Comparison of ENCODE assay signal across 11 cellular contexts in genomic region chr2:10449838-10450691, GRCh38. TPM values are rescaled to one million over a fixed set of nuclear protein-coding genes. Genes with fewer than 3 reads are reported as not detected.
DNase-seq lines count a peak whose midpoint lies in the region; ATAC-seq, FAIRE-seq and TF ChIP-seq lines count a peak whose summit lies in the region.
"Had no signal": no experiment of that assay in that cellular context is flagged by ENCODE, and none has a peak within 500 bp of the region (broad histone marks: within the 10 kb centered on the region; RNA-seq: fewer than 3 reads in every experiment).

No MANE protein-coding gene starts in this region.

- no peak for ATAC-seq in HG02938 (IDR thresholded peaks at IDR 0.05; ENCODE audit: unreplicated experiment)
- ATAC-seq in HG02884 (IDR thresholded peaks at IDR 0.05; ENCODE audit: unreplicated experiment): no peak

- H3K27me3 ChIP-seq in small intestine (ENCODE audit: control insufficient read depth in 2 of 2, insufficient read depth in 2 of 2, low read length in 2 of 2): no peaks in the 10 kb centered on the region

- peak overlapping the region; percentile 65 for H3K4me3 ChIP-seq in fibroblast of pulmonary artery (replicated peaks; ENCODE audit: low read depth, low read length)
- peak overlapping the region in 1 of 2 donors; percentile 61 for H3K4me3 ChIP-seq in small intestine (ENCODE audit: low read depth in 1 of 2, low read length in 2 of 2)

- H3K27ac Mint-ChIP-seq in T-helper 1 cell treated with Interleukin-12 subunit alpha and Interleukin-12 subunit beta and Interleukin-4 antibody, amounts not matched to agents 30 μg/mL and 1 μg/mL, for 36 hours: peak overlapping the region; percentile 95

- no peaks in the 10 kb centered on the region for H3K9me3 Mint-ChIP-seq in T-helper 1 cell treated with Interleukin-12 subunit alpha and Interleukin-12 subunit beta and Interleukin-4 antibody, amounts not matched to agents 30 μg/mL and 1 μg/mL, for 36 hours

- DNase-seq in T-helper 1 cell: no peak
- DNase-seq in SHP77 (lab: John Stamatoyannopoulos, UW): peak; percentile 66 to 83
- DNase-seq in fibroblast of pulmonary artery (ENCODE audit: low read depth): peak; percentile 33
- DNase-seq in small intestine: peak; percentile 96
- no peak for DNase-seq in caudate nucleus (lab: John Stamatoyannopoulos, UW)
- DNase-seq: NCI-H146 had no signal

- H3K27me3 Mint-ChIP-seq in T-helper 1 cell treated with Interleukin-12 subunit alpha and Interleukin-12 subunit beta and Interleukin-4 antibody, amounts not matched to agents 30 μg/mL and 1 μg/mL, for 36 hours (ENCODE audit: low read depth): no peaks in the 10 kb centered on the region

- H3K36me3 ChIP-seq in small intestine (ENCODE audit: control insufficient read depth in 2 of 2, insufficient read depth in 2 of 2, low read length in 2 of 2): no peaks in the 10 kb centered on the region

- peaks cover 3% of the 10 kb centered on the region in 2 donors for H3K4me1 ChIP-seq in small intestine (ENCODE audit: control insufficient read depth in 2 of 2, insufficient read depth in 1 of 2, low read depth in 1 of 2, low read length in 1 of 2)

- no peaks in the 10 kb centered on the region for H3K9me3 ChIP-seq in small intestine (ENCODE audit: control insufficient read depth, low read depth)

- no peak for FAIRE-seq in small intestine (lab: Jason Lieb, UNC)
- FAIRE-seq: A204.1, TTC549 had no signal

- H3K27ac ChIP-seq in small intestine (ENCODE audit: low read depth in 1 of 2, low read length in 1 of 2) (peak overlapping the region; percentile 63 to 94), caudate nucleus (ENCODE audit: low read depth, low read length) (no peak overlapping the region)

- no peak for TF ChIP-seq CTCF in fibroblast of pulmonary artery (IDR thresholded peaks at IDR 0.05; ENCODE audit: low read length, missing control alignments)

- H3K4me3 Mint-ChIP-seq in T-helper 1 cell treated with Interleukin-12 subunit alpha and Interleukin-12 subunit beta and Interleukin-4 antibody, amounts not matched to agents 30 μg/mL and 1 μg/mL, for 36 hours: peak overlapping the region; percentile 26

- WGBS in small intestine, 3 donors: 38 to 69% (median 54%) methylated on average over 22 of the region's 22 CpGs

- H3K36me3 Mint-ChIP-seq in T-helper 1 cell treated with Interleukin-12 subunit alpha and Interleukin-12 subunit beta and Interleukin-4 antibody, amounts not matched to agents 30 μg/mL and 1 μg/mL, for 36 hours (ENCODE audit: low read depth): peaks cover 4% of the 10 kb centered on the region

- H3K4me1 Mint-ChIP-seq in T-helper 1 cell treated with Interleukin-12 subunit alpha and Interleukin-12 subunit beta and Interleukin-4 antibody, amounts not matched to agents 30 μg/mL and 1 μg/mL, for 36 hours (ENCODE audit: low read depth): peaks cover 13% of the 10 kb centered on the region

RNA-seq across cellular contexts. Expression of gene ODC1, which starts 1.9 kb away (rescaled TPM):
- polyA plus RNA-seq in small intestine: 100 to 1,000 TPM in 1 of 3 donors, 10 to 100 TPM in 2; 12.5 to 109 (median 21.9) TPM

Comparison
In these comparisons a context has a peak if more than half of its experiments do, and no peak if none do; other contexts are left out.
1. DNase-seq: peak in SHP77 (2 of 2), fibroblast of pulmonary artery (single experiment) and small intestine (single experiment); none in T-helper 1 cell (0 of 5) and caudate nucleus (0 of 61).